ENCODE assay signal across 29 cellular contexts in genomic region chr11:76102772-76103171, GRCh38.
DNase-seq lines count a peak whose midpoint lies in the region; ATAC-seq, FAIRE-seq and TF ChIP-seq lines count a peak whose summit lies in the region.
"Had no signal": no experiment of that assay in that cellular context is flagged by ENCODE, and none has a peak within 500 bp of the region (broad histone marks: within the 10 kb centered on the region; RNA-seq: fewer than 3 reads in every experiment).

No MANE protein-coding gene starts in this region.

- TF ChIP-seq POLR2A in adrenal gland (IDR thresholded peaks at IDR 0.05): no peak
- no peak for TF ChIP-seq POLR2A in heart left ventricle (IDR thresholded peaks at IDR 0.05)

- H3K27ac Mint-ChIP-seq in activated CD8-positive, alpha-beta memory T cell treated with anti-CD3 and anti-CD28 coated beads, Interleukin-2, amount 10 ng/mL, durations not matched to agents 7 days and 5 days: no peak overlapping the region
- H3K27ac Mint-ChIP-seq: activated CD8-positive, alpha-beta T cell treated with anti-CD3 and anti-CD28 coated beads, Interleukin-2, amount 10 ng/mL, durations not matched to agents 7 days and 5 days; activated naive CD8-positive, alpha-beta T cell treated with anti-CD3 and anti-CD28 coated beads for 36 hours; CD8-positive, alpha-beta T cell; dendritic cell treated with granulocyte-macrophage colony-stimulating factor and Interleukin-4, amounts not matched to agents 40 ng/mL and 50 ng/mL, for 4 days; nephron progenitor cell; progenitor cell of endocrine pancreas; T-helper 2 cell treated with Interferon-gamma antibody and Interleukin-4, amounts not matched to agents 5 μg/mL and 100 μg/mL, for 36 hours; type B pancreatic cell had no signal

- DNase-seq in NCI-H226 (peak; percentile 68), adrenal gland (peak in 6 of 7 donors; percentile 33 to 73 (median 53)), heart left ventricle (peak in 4 of 5 donors; percentile 25 to 80 (median 40)), pancreas (peak in 3 of 6 donors; percentile 17 to 43 (median 27)), AG20443 (ENCODE audit: low spot score) (no peak)
- DNase-seq in activated CD8-positive, alpha-beta memory T cell treated with anti-CD3 and anti-CD28 coated beads, Interleukin-2, amount 10 ng/mL, durations not matched to agents 7 days and 5 days: no peak
- no peak for DNase-seq in stimulated activated CD4-positive, alpha-beta T cell treated with anti-CD3 and anti-CD28 coated beads, Interleukin-12 subunit alpha, Interleukin-12 subunit beta, amount 100 ng/mL, for 4 hours
- DNase-seq in activated naive CD4-positive, alpha-beta T cell treated with anti-CD3 and anti-CD28 coated beads, Interleukin-2, amount 50 U/mL, for 16 hours: no peak
- DNase-seq: activated CD8-positive, alpha-beta T cell treated with anti-CD3 and anti-CD28 coated beads, Interleukin-2, amount 10 ng/mL, durations not matched to agents 7 days and 5 days; activated naive CD8-positive, alpha-beta T cell treated with anti-CD3 and anti-CD28 coated beads for 36 hours; CD8-positive, alpha-beta T cell; DND-41; foreskin keratinocyte; hypothalamus; MM.1S; NCI-H146; NCI-H82; nephron progenitor cell; PC-9; stimulated activated CD4-positive, alpha-beta T cell treated with anti-CD3 and anti-CD28 coated beads, Interleukin-2, amount 100 ng/mL, for 48 hours; stimulated activated naive CD8-positive, alpha-beta T cell treated with anti-CD3 and anti-CD28 coated beads, Interleukin-15, Interleukin-2, amounts not matched to agents 100 U/mL and 50 U/mL, for 24 hours had no signal

- H3K27me3 Mint-ChIP-seq in activated CD8-positive, alpha-beta memory T cell treated with anti-CD3 and anti-CD28 coated beads, Interleukin-2, amount 10 ng/mL, durations not matched to agents 7 days and 5 days: no peaks in the 10 kb centered on the region
- H3K27me3 Mint-ChIP-seq: activated naive CD8-positive, alpha-beta T cell treated with anti-CD3 and anti-CD28 coated beads for 36 hours; dendritic cell treated with granulocyte-macrophage colony-stimulating factor and Interleukin-4, amounts not matched to agents 40 ng/mL and 50 ng/mL, for 4 days; IgD-negative memory B cell; progenitor cell of endocrine pancreas; type B pancreatic cell had no signal

- WGBS in adrenal gland, 4 donors: 0 to 10% (median 5%) methylated on average over 1 of the region's 1 CpG
- 0 to 9% (median 3%) methylated on average over 1 of the region's 1 CpG for WGBS in heart left ventricle, 4 donors
- 2 to 4% methylated on average over 1 of the region's 1 CpG for WGBS in pancreas, 2 donors

- H3K4me1 Mint-ChIP-seq in activated CD8-positive, alpha-beta memory T cell treated with anti-CD3 and anti-CD28 coated beads, Interleukin-2, amount 10 ng/mL, durations not matched to agents 7 days and 5 days: no peaks in the 10 kb centered on the region
- H3K4me1 Mint-ChIP-seq: activated naive CD8-positive, alpha-beta T cell treated with anti-CD3 and anti-CD28 coated beads for 36 hours; nephron progenitor cell had no signal

- intact Hi-C loops in adrenal gland (cut with DNase I): no loop called here
- intact Hi-C loops in heart left ventricle (cut with DNase I): no loop called here
- intact Hi-C loops in pancreas (cut with DNase I): no loop called here

- H3K36me3 ChIP-seq in adrenal gland (replicated peaks in 1 of 2): peaks cover 0 to 3% of the 10 kb centered on the region in 2 donors
- no peaks in the 10 kb centered on the region for H3K36me3 ChIP-seq in heart left ventricle
- H3K36me3 ChIP-seq in pancreas: no peaks in the 10 kb centered on the region

- CTCF ChIA-PET in activated CD8-positive, alpha-beta memory T cell treated with anti-CD3 and anti-CD28 coated beads, Interleukin-2, amount 10 ng/mL, durations not matched to agents 7 days and 5 days (lab: Charles Lee): interaction anchor here (1.5 to 1.8 kb wide), 2 partner anchors 43 to 50 kb away, joined by 3 to 6 read pairs; no protein-coding TSS in a partner anchor

- H3K9me3 Mint-ChIP-seq in activated CD8-positive, alpha-beta memory T cell treated with anti-CD3 and anti-CD28 coated beads, Interleukin-2, amount 10 ng/mL, durations not matched to agents 7 days and 5 days (ENCODE audit: low read depth): no peaks in the 10 kb centered on the region
- H3K9me3 Mint-ChIP-seq: activated naive CD8-positive, alpha-beta T cell treated with anti-CD3 and anti-CD28 coated beads for 36 hours; CD8-positive, alpha-beta T cell; dendritic cell treated with granulocyte-macrophage colony-stimulating factor and Interleukin-4, amounts not matched to agents 40 ng/mL and 50 ng/mL, for 4 days; IgD-negative memory B cell; T-helper 2 cell treated with Interferon-gamma antibody and Interleukin-4, amounts not matched to agents 5 μg/mL and 100 μg/mL, for 36 hours; type B pancreatic cell had no signal

- H3K27me3 ChIP-seq in adrenal gland (no peaks in the 10 kb centered on the region), heart left ventricle (no peaks in the 10 kb centered on the region), pancreas (no peaks in the 10 kb centered on the region)
- H3K27me3 ChIP-seq: foreskin keratinocyte had no signal

- peaks cover 4% of the 10 kb centered on the region for H3K36me3 Mint-ChIP-seq in activated CD8-positive, alpha-beta memory T cell treated with anti-CD3 and anti-CD28 coated beads, Interleukin-2, amount 10 ng/mL, durations not matched to agents 7 days and 5 days
- H3K36me3 Mint-ChIP-seq: type B pancreatic cell had no signal

- H3K4me1 ChIP-seq in adrenal gland (replicated peaks in 1 of 2) (peaks cover 5 to 17% of the 10 kb centered on the region in 2 donors), heart left ventricle (peaks cover 0 to 15% (median 12%) of the 10 kb centered on the region in 12 donors), pancreas (peaks cover 0 to 7% (median 4%) of the 10 kb centered on the region in 3 donors)
- H3K4me1 ChIP-seq: foreskin keratinocyte had no signal

- H3K27ac ChIP-seq in adrenal gland (no peak overlapping the region), heart left ventricle (no peak overlapping the region), pancreas (no peak overlapping the region)
- H3K27ac ChIP-seq: foreskin keratinocyte, GM23248, PC-9, skin epidermis had no signal

- H3K4me3 Mint-ChIP-seq in activated CD8-positive, alpha-beta memory T cell treated with anti-CD3 and anti-CD28 coated beads, Interleukin-2, amount 10 ng/mL, durations not matched to agents 7 days and 5 days: no peak overlapping the region
- H3K4me3 Mint-ChIP-seq: activated CD8-positive, alpha-beta T cell treated with anti-CD3 and anti-CD28 coated beads, Interleukin-2, amount 10 ng/mL, durations not matched to agents 7 days and 5 days; activated naive CD8-positive, alpha-beta T cell treated with anti-CD3 and anti-CD28 coated beads for 36 hours; CD8-positive, alpha-beta T cell; dendritic cell treated with granulocyte-macrophage colony-stimulating factor and Interleukin-4, amounts not matched to agents 40 ng/mL and 50 ng/mL, for 4 days; IgD-negative memory B cell; nephron progenitor cell; T-helper 2 cell treated with Interferon-gamma antibody and Interleukin-4, amounts not matched to agents 5 μg/mL and 100 μg/mL, for 36 hours; type B pancreatic cell had no signal

- TF ChIP-seq CTCF in adrenal gland (IDR thresholded peaks at IDR 0.05) (no peak), heart left ventricle (IDR thresholded peaks at IDR 0.05) (no peak), pancreas (IDR thresholded peaks at IDR 0.05) (no peak)

- H3K4me3 ChIP-seq in adrenal gland: no peak overlapping the region
- no peak overlapping the region for H3K4me3 ChIP-seq in heart left ventricle
- no peak overlapping the region for H3K4me3 ChIP-seq in pancreas
- H3K4me3 ChIP-seq: GM23248, PC-9, skin epidermis had no signal

- ATAC-seq in heart left ventricle: peak in 3 of 4 donors; percentile 37 to 55 (median 46)
- ATAC-seq in pancreas: peak; percentile 38 to 81 (median 50)
- ATAC-seq in activated CD8-positive, alpha-beta memory T cell treated with anti-CD3 and anti-CD28 coated beads, Interleukin-2, amount 10 ng/mL, durations not matched to agents 7 days and 5 days: no peak
- ATAC-seq: activated CD8-positive, alpha-beta T cell treated with anti-CD3 and anti-CD28 coated beads, Interleukin-2, amount 10 ng/mL, durations not matched to agents 7 days and 5 days; CD8-positive, alpha-beta T cell; foreskin keratinocyte; stimulated activated naive CD8-positive, alpha-beta T cell treated with anti-CD3 and anti-CD28 coated beads, Interleukin-15, Interleukin-2, amounts not matched to agents 100 U/mL and 50 U/mL, for 24 hours had no signal

- H3K9me3 ChIP-seq in adrenal gland (replicated peaks in 1 of 3): no peaks in the 10 kb centered on the region
- no peaks in the 10 kb centered on the region for H3K9me3 ChIP-seq in heart left ventricle
- H3K9me3 ChIP-seq in pancreas: no peaks in the 10 kb centered on the region

- FAIRE-seq in pancreas (lab: Jason Lieb, UNC): no peak
- FAIRE-seq: GM12892 had no signal

Comparison
In these comparisons a context has a peak if more than half of its experiments do, and no peak if none do; other contexts are left out.
1. DNase-seq: peak in NCI-H226 (single experiment), adrenal gland (6 of 7) and heart left ventricle (4 of 5); none in activated CD8-positive, alpha-beta memory T cell treated with anti-CD3 and anti-CD28 coated beads, Interleukin-2, amount 10 ng/mL, durations not matched to agents 7 days and 5 days (single experiment), AG20443 (single experiment), stimulated activated CD4-positive, alpha-beta T cell treated with anti-CD3 and anti-CD28 coated beads, Interleukin-12 subunit alpha, Interleukin-12 subunit beta, amount 100 ng/mL, for 4 hours (single experiment) and activated naive CD4-positive, alpha-beta T cell treated with anti-CD3 and anti-CD28 coated beads, Interleukin-2, amount 50 U/mL, for 16 hours (single experiment).